In genomic region chr10:52314822-52315552, GRCh38 we compare ENCODE assay signal across 10 cellular contexts. TPM values are rescaled to one million over a fixed set of nuclear protein-coding genes. Genes with fewer than 3 reads are reported as not detected.
DNase-seq lines count a peak whose midpoint lies in the region; ATAC-seq and TF ChIP-seq lines count a peak whose summit lies in the region.
"Had no signal": no experiment of that assay in that cellular context is flagged by ENCODE, and none has a peak within 500 bp of the region (broad histone marks: within the 10 kb centered on the region; RNA-seq: fewer than 3 reads in every experiment).

No MANE protein-coding gene starts in this region.

- no peaks in the 10 kb centered on the region for H3K9me3 ChIP-seq in body of pancreas
- no peaks in the 10 kb centered on the region for H3K9me3 ChIP-seq in suprapubic skin
- H3K9me3 ChIP-seq: neutrophil had no signal

- H3K36me3 ChIP-seq in body of pancreas (replicated peaks in 1 of 2; ENCODE audit: insufficient read depth in 1 of 2, low read depth in 2 of 2) (no peaks in the 10 kb centered on the region), suprapubic skin (no peaks in the 10 kb centered on the region)
- H3K36me3 ChIP-seq: neutrophil had no signal

- peak; percentile 17 for ATAC-seq in body of pancreas
- peak; percentile 19 for ATAC-seq in left colon
- no peak for ATAC-seq in GM19452 (IDR thresholded peaks at IDR 0.05; ENCODE audit: unreplicated experiment)

- TF ChIP-seq EP300 in suprapubic skin (IDR thresholded peaks at IDR 0.05) = no peak

- H3K27ac ChIP-seq in body of pancreas = no peak overlapping the region
- no peak overlapping the region for H3K27ac ChIP-seq in suprapubic skin
- H3K27ac ChIP-seq: neutrophil had no signal

- H3K4me1 ChIP-seq in body of pancreas (peaks cover 18% of the 10 kb centered on the region), suprapubic skin (peaks cover 19% of the 10 kb centered on the region)

- in situ Hi-C loops in GM13977 (cut with MboI; ENCODE audit: low pct_unique_long_range_greater_than_20kb, low sequenced_read_pairs, unreplicated experiment) = loop anchor here (10.0 to 25.0 kb wide), 2 partner anchors 170 to 272 kb away; no protein-coding TSS in a partner anchor

- H3K4me3 ChIP-seq in body of pancreas (no peak overlapping the region), suprapubic skin (peak overlapping the region; percentile 52)

- no peak for TF ChIP-seq CTCF in body of pancreas (IDR thresholded peaks at IDR 0.05)
- TF ChIP-seq CTCF in suprapubic skin (IDR thresholded peaks at IDR 0.05) = no peak
- no peak for TF ChIP-seq CTCF in GM13977 (IDR thresholded peaks at IDR 0.05; ENCODE audit: extremely low read depth, insufficient read depth, missing control alignments)

- TF ChIP-seq POLR2A in body of pancreas (IDR thresholded peaks at IDR 0.05) (no peak), suprapubic skin (IDR thresholded peaks at IDR 0.05) (no peak)

- intact Hi-C loops in body of pancreas (cut with DNase I) = loop anchor here (5.0 kb wide), 1 partner anchor 172 kb away; no protein-coding TSS in a partner anchor
- intact Hi-C loops in left colon (cut with DNase I, micrococcal nuclease) = no loop called here

- H3K27me3 ChIP-seq in body of pancreas = peaks cover 0 to 8% of the 10 kb centered on the region in 2 donors
- H3K27me3 ChIP-seq in suprapubic skin = peaks cover 27% of the 10 kb centered on the region

- WGBS in body of pancreas, 2 donors = 9 to 20% methylated on average over 21 to 36 of the region's 36 CpGs
- 23% methylated on average over 14 of the region's 36 CpGs for WGBS in suprapubic skin

- peak; percentile 64 for DNase-seq in DMS53 (lab: John Stamatoyannopoulos, UW)
- DNase-seq in DMS53 treated with DMSO at 0.1 percent for 48 hours (lab: John Stamatoyannopoulos, UW; ENCODE audit: unreplicated experiment) = no peak
- DNase-seq in body of pancreas = peak in 1 of 4 donors; percentile 13
- DNase-seq in left colon = peak in 1 of 2 donors; percentile 10
- DNase-seq in suprapubic skin (ENCODE audit: low spot score in 2 of 2) = peak; percentile 58 to 69
- no peak for DNase-seq in COR-L47 (lab: John Stamatoyannopoulos, UW)
- no peak for DNase-seq in GM13977 (ENCODE audit: low spot score)
- DNase-seq: NCI-H524 treated with DMSO at 0.1 percent for 48 hours had no signal

RNA-seq across cellular contexts. Expression of gene DKK1, which starts 0.9 kb away (rescaled TPM):
- total RNA-seq in body of pancreas = not detected
- 1 to 10 TPM in 1 of 2 donors, not detected in 1; 3.2 TPM for total RNA-seq in left colon
- 10 to 100 TPM; 12.7 to 18.5 (median 15.8) TPM for total RNA-seq in suprapubic skin

Comparison
In these comparisons a context has a peak if more than half of its experiments do, and no peak if none do; other contexts are left out.
1. DNase-seq: peak in DMS53 (single experiment) and suprapubic skin (2 of 2); none in DMS53 treated with DMSO at 0.1 percent for 48 hours (single experiment), COR-L47 (single experiment) and GM13977 (single experiment).